In genomic region chr17:81810892-81811704, GRCh38 we compare ENCODE assay signal across 29 cellular contexts.
"Had no signal": no experiment of that assay in that cellular context is flagged by ENCODE, and none has a peak within 500 bp of the region (broad histone marks: within the 10 kb centered on the region; RNA-seq: fewer than 3 reads in every experiment).

No MANE protein-coding gene starts in this region.

- FAIRE-seq: endometrium, endothelial cell of umbilical vein had no signal

- H3K4me1 ChIP-seq: adrenal gland, gastroesophageal sphincter, heart right ventricle had no signal

- H3K9me3 ChIP-seq: adrenal gland, body of pancreas, colonic mucosa, esophagus squamous epithelium, gastroesophageal sphincter, heart right ventricle had no signal

- ATAC-seq: activated CD4-positive, alpha-beta T cell treated with anti-CD3 and anti-CD28 coated beads for 36 hours; activated CD8-positive, alpha-beta memory T cell treated with anti-CD3 and anti-CD28 coated beads, Interleukin-2, amount 10 ng/mL, durations not matched to agents 7 days and 5 days; activated CD8-positive, alpha-beta T cell treated with anti-CD3 and anti-CD28 coated beads, Interleukin-2, amount 10 ng/mL, durations not matched to agents 7 days and 5 days; activated naive CD8-positive, alpha-beta T cell treated with anti-CD3 and anti-CD28 coated beads, Interleukin-2, amount 50 U/mL, for 24 hours; body of pancreas; gastroesophageal sphincter; heart right ventricle had no signal

- H3K4me3 ChIP-seq: adrenal gland, body of pancreas, colonic mucosa, esophagus squamous epithelium, gastroesophageal sphincter, heart right ventricle, hepatocyte had no signal

- H3K36me3 ChIP-seq: adrenal gland, colonic mucosa, esophagus squamous epithelium, gastroesophageal sphincter, heart right ventricle had no signal

- DNase-seq: activated CD4-positive, alpha-beta memory T cell treated with anti-CD3 and anti-CD28 coated beads for 36 hours; activated CD4-positive, alpha-beta T cell treated with anti-CD3 and anti-CD28 coated beads for 36 hours; activated CD4-positive, alpha-beta T cell treated with anti-CD3 and anti-CD28 coated beads, Interleukin-2, amount 10 ng/mL, durations not matched to agents 24 days and 14 days; activated CD4-positive, CD25-positive, alpha-beta regulatory T cell; activated CD4-positive, CD25-positive, alpha-beta regulatory T cell treated with anti-CD3 and anti-CD28 coated beads, Interleukin-2, amount 50 U/mL, for 72 hours; activated CD8-positive, alpha-beta memory T cell treated with anti-CD3 and anti-CD28 coated beads, Interleukin-2, amount 10 ng/mL, durations not matched to agents 7 days and 5 days; activated CD8-positive, alpha-beta memory T cell treated with anti-CD3 and anti-CD28 coated beads, Interleukin-2, amount 50 U/mL, for 4 hours; activated CD8-positive, alpha-beta T cell treated with anti-CD3 and anti-CD28 coated beads, Interleukin-2, amount 10 ng/mL, durations not matched to agents 7 days and 5 days; activated effector memory CD4-positive, alpha-beta T cell treated with anti-CD3 and anti-CD28 coated beads, Interleukin-2, amount 50 U/mL, for 16 hours; activated naive CD4-positive, alpha-beta T cell treated with anti-CD3 and anti-CD28 coated beads for 36 hours; activated naive CD8-positive, alpha-beta T cell treated with anti-CD3 and anti-CD28 coated beads for 36 hours; activated naive CD8-positive, alpha-beta T cell treated with anti-CD3 and anti-CD28 coated beads, Interleukin-2, amount 50 U/mL, for 24 hours; activated T-cell treated with anti-CD3 and anti-CD28 coated beads, Interleukin-2, amount 50 U/mL, for 1 hour; activated T-cell treated with anti-CD3 and anti-CD28 coated beads, Interleukin-2, amount 50 U/mL, for 48 hours; adrenal gland; amygdala; aorta; body of pancreas; caudate nucleus; colonic mucosa; effector CD8-positive, alpha-beta T cell; esophagus squamous epithelium; foreskin melanocyte; heart right ventricle had no signal

- H3K27ac ChIP-seq: adrenal gland, body of pancreas, colonic mucosa, epithelial cell of prostate, esophagus squamous epithelium, gastroesophageal sphincter, heart right ventricle, hepatocyte had no signal
